In genomic region chr7:117323877-117324699, GRCh38 we compare ENCODE assay signal across 1 cellular context.
TF ChIP-seq lines count a peak whose summit lies in the region.

No MANE protein-coding gene starts in this region.

TF ChIP-seq in GM23338, 12 proteins besides CTCF, POLR2A, EP300 and RAD21 (continued from another document):
- TF ChIP-seq ZNF462 (CRISPR knock-in tag; IDR thresholded peaks at IDR 0.05) (no peak), STAT1 (IDR thresholded peaks at IDR 0.05; ENCODE audit: unreplicated experiment) (no peak), NANOG (IDR thresholded peaks at IDR 0.05; ENCODE audit: borderline replicate concordance) (no peak), POLR2AphosphoS5 (IDR thresholded peaks at IDR 0.05; ENCODE audit: low read depth) (no peak)
- TF ChIP-seq, protein P1, sequence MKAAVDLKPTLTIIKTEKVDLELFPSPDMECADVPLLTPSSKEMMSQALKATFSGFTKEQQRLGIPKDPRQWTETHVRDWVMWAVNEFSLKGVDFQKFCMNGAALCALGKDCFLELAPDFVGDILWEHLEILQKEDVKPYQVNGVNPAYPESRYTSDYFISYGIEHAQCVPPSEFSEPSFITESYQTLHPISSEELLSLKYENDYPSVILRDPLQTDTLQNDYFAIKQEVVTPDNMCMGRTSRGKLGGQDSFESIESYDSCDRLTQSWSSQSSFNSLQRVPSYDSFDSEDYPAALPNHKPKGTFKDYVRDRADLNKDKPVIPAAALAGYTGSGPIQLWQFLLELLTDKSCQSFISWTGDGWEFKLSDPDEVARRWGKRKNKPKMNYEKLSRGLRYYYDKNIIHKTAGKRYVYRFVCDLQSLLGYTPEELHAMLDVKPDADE (IDR thresholded peaks at IDR 0.05), result no peak
TF ChIP-seq in GM23338: peak in this region for 2.
